ENCODE assay signal across 8 cellular contexts in the genomic region with DNA sequence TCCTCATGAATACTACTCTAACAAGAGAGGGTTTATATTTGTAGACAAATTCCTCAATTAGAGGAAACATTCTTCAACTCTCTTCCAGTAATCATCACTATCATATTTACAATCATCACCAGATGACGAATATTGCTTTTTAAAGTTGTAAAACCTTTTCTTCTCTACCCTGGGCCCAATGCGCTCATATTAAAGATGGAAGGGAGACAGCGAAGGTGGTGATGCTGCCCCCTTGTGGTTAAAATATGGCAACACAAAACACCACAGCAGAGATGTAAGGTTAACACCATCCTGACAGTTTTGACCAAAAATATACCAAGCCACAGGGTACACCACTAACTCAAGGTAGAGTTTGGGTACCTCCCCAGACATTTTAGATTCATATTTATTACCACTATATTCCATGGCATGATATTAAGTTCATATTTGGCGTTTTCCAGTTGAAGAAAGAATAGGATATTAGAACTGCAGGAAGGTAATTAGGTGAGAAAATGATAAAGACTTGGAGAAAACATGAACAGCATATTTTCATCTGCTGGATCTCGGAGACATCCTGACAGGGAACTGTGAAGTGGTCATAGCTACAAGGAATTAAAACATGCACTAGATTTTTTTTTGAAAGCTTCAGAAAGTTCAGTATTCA.
DNase-seq lines count a peak whose midpoint lies in the region; ATAC-seq and TF ChIP-seq lines count a peak whose summit lies in the region.

No MANE protein-coding gene starts in this region.

- WGBS in body of pancreas, 2 donors, result 42 to 46% methylated on average over 5 of the region's 5 CpGs
- WGBS in suprapubic skin, result 26% methylated on average over 5 of the region's 5 CpGs

- peaks cover 10% of the 10 kb centered on the region for H3K4me1 ChIP-seq in RWPE2 (ENCODE audit: insufficient read depth, poor library complexity, severe bottlenecking)
- no peaks in the 10 kb centered on the region for H3K4me1 ChIP-seq in body of pancreas
- H3K4me1 ChIP-seq in suprapubic skin, result no peaks in the 10 kb centered on the region

- DNase-seq in NCI-H2196 (lab: John Stamatoyannopoulos, UW; ENCODE audit: unreplicated experiment) (peak; percentile 11), NCI-H2196 treated with DMSO at 0.1 percent for 48 hours (lab: John Stamatoyannopoulos, UW; ENCODE audit: unreplicated experiment) (no peak), HFF-Myc (ENCODE audit: extremely low read depth, low read depth) (no peak), RWPE2 (ENCODE audit: low spot score) (no peak), body of pancreas (peak; percentile 14 to 32 (median 16)), left lobe of liver (ENCODE audit: low spot score) (no peak), suprapubic skin (ENCODE audit: low spot score in 2 of 2) (no peak)

- TF ChIP-seq POLR2A in body of pancreas (IDR thresholded peaks at IDR 0.05) (no peak), suprapubic skin (IDR thresholded peaks at IDR 0.05) (no peak)

- no peak for TF ChIP-seq EP300 in suprapubic skin (IDR thresholded peaks at IDR 0.05)

- ATAC-seq in RWPE2 (ENCODE audit: low read depth) (0 out of 3 replicates have a peak, but pooled peaks have one; percentile 48), body of pancreas (no peak), left lobe of liver (peak; percentile 80), HG03039 (IDR thresholded peaks at IDR 0.05; ENCODE audit: unreplicated experiment) (no peak)

- H3K27ac ChIP-seq in RWPE2 (ENCODE audit: poor library complexity, severe bottlenecking), result no peak overlapping the region
- no peak overlapping the region for H3K27ac ChIP-seq in body of pancreas
- no peak overlapping the region for H3K27ac ChIP-seq in suprapubic skin

- H3K4me3 ChIP-seq in HFF-Myc (replicated peaks; ENCODE audit: low read depth, low read length) (no peak overlapping the region), RWPE2 (ENCODE audit: severe bottlenecking) (no peak overlapping the region), body of pancreas (no peak overlapping the region), suprapubic skin (no peak overlapping the region)

- TF ChIP-seq CTCF in HFF-Myc (IDR thresholded peaks at IDR 0.05; ENCODE audit: low read depth, low read length, missing control alignments) (peak; percentile 54), RWPE2 (IDR thresholded peaks at IDR 0.05; ENCODE audit: poor library complexity, severe bottlenecking) (peak; percentile 63), body of pancreas (IDR thresholded peaks at IDR 0.05) (peak; percentile 26 to 57 (median 38)), suprapubic skin (IDR thresholded peaks at IDR 0.05) (peak; percentile 46)

- intact Hi-C loops in body of pancreas (cut with DNase I), result no loop called here

- H3K27me3 ChIP-seq in RWPE2 (ENCODE audit: insufficient read depth, poor library complexity, severe bottlenecking) (no peaks in the 10 kb centered on the region), body of pancreas (no peaks in the 10 kb centered on the region), suprapubic skin (no peaks in the 10 kb centered on the region)

- H3K36me3 ChIP-seq in RWPE2 (ENCODE audit: low read depth) (no peaks in the 10 kb centered on the region), body of pancreas (replicated peaks in 1 of 2; ENCODE audit: insufficient read depth in 1 of 2, low read depth in 2 of 2) (no peaks in the 10 kb centered on the region), suprapubic skin (no peaks in the 10 kb centered on the region)

- H3K9me3 ChIP-seq in RWPE2 (ENCODE audit: severe bottlenecking) (no peaks in the 10 kb centered on the region), body of pancreas (no peaks in the 10 kb centered on the region), suprapubic skin (no peaks in the 10 kb centered on the region)

Comparison
In these comparisons a context has a peak if more than half of its experiments do, and no peak if none do; other contexts are left out.
1. DNase-seq: peak in NCI-H2196 (single experiment) and body of pancreas (4 of 4); none in NCI-H2196 treated with DMSO at 0.1 percent for 48 hours (single experiment), HFF-Myc (single experiment), RWPE2 (single experiment), left lobe of liver (single experiment) and suprapubic skin (0 of 2).
2. ATAC-seq: peak in RWPE2 (single experiment) and left lobe of liver (single experiment); none in body of pancreas (single experiment) and HG03039 (single experiment).
3. Peak in every context shown above with its lines, with median percentiles within 50 percentile points of each other: CTCF ChIP-seq.